20 cellular contexts compared by ENCODE assay signal in the genomic region with DNA sequence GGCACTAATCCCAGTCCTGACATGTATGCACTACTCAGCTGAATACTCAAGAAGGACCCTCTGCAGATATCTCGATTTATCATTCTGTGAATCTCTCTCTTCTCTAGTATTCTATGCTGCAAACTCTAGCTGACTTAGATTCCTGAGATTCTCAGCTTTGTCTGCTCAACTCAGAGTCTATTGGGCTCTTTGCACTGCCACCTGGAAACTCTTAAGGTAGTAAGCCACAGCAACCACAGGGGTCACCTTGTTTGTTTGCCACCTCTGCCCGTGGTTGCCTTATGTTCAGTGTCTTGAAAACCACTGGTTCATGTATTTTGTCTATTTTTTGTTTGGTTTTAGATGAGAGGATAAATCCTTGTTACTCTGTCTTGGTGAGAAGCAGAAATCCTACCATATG.
"Had no signal": no experiment of that assay in that cellular context is flagged by ENCODE, and none has a peak within 500 bp of the region (broad histone marks: within the 10 kb centered on the region; RNA-seq: fewer than 3 reads in every experiment).

No MANE protein-coding gene starts in this region.

- H3K9me3 ChIP-seq: adrenal gland, tibial artery had no signal

- H3K27ac Mint-ChIP-seq: activated naive CD4-positive, alpha-beta T cell treated with anti-CD3 and anti-CD28 coated beads, Interleukin-2, amount 50 U/mL, for 72 hours; progenitor cell of endocrine pancreas; T-helper 17 cell had no signal

- H3K79me2 ChIP-seq: hepatocyte had no signal

- H3K27me3 ChIP-seq: adrenal gland, foreskin keratinocyte, hepatocyte, tibial artery had no signal

- H3K4me3 Mint-ChIP-seq: T-helper 17 cell had no signal

- H3K4me2 ChIP-seq: hepatocyte had no signal

- H3K36me3 ChIP-seq: adrenal gland, left ventricle myocardium inferior, tibial artery, WERI-Rb-1 had no signal

- DNase-seq: activated CD4-positive, alpha-beta T cell treated with anti-CD3 and anti-CD28 coated beads, Interleukin-2, amount 50 U/mL, for 48 hours; activated gamma-delta T cell; adrenal gland; dermis blood vessel endothelial cell; effector memory CD4-positive, alpha-beta T cell; foreskin keratinocyte; kidney glomerular epithelial cell; left ventricle myocardium inferior; stimulated activated CD4-positive, alpha-beta T cell treated with anti-CD3 and anti-CD28 coated beads, Interleukin-12 subunit alpha, Interleukin-12 subunit beta, amount 100 ng/mL, for 4 hours; stimulated activated CD4-positive, alpha-beta T cell treated with anti-CD3 and anti-CD28 coated beads, Interleukin-1b, Interleukin-23, amount 100 ng/mL, for 48 hours; stimulated activated CD8-positive, alpha-beta memory T cell treated with anti-CD3 and anti-CD28 coated beads, Interleukin-4, amount 100 ng/mL, for 48 hours; stimulated activated naive CD4-positive, alpha-beta T cell treated with Interleukin-2 at 50 U/mL for 16 hours; substantia nigra; T-helper 17 cell; tibial artery; WERI-Rb-1 had no signal

- H3K27ac ChIP-seq: adrenal gland, epithelial cell of prostate, foreskin keratinocyte, hepatocyte, left ventricle myocardium inferior, tibial artery, WERI-Rb-1 had no signal

- H3K27me3 Mint-ChIP-seq: progenitor cell of endocrine pancreas, T-helper 17 cell had no signal

- H3K4me1 ChIP-seq: adrenal gland, left ventricle myocardium inferior, tibial artery had no signal

- H3K4me3 ChIP-seq: adrenal gland, hepatocyte, left ventricle myocardium inferior, tibial artery had no signal

- H2AFZ ChIP-seq: hepatocyte had no signal

- H3K4me1 Mint-ChIP-seq: T-helper 17 cell had no signal

- H3K36me3 Mint-ChIP-seq: activated naive CD4-positive, alpha-beta T cell treated with anti-CD3 and anti-CD28 coated beads, Interleukin-2, amount 50 U/mL, for 72 hours had no signal

- ATAC-seq: activated naive CD4-positive, alpha-beta T cell treated with anti-CD3 and anti-CD28 coated beads, Interleukin-2, amount 50 U/mL, for 72 hours; foreskin keratinocyte; T-helper 17 cell had no signal
